Comparison of ENCODE assay signal across 8 cellular contexts in the genomic region with DNA sequence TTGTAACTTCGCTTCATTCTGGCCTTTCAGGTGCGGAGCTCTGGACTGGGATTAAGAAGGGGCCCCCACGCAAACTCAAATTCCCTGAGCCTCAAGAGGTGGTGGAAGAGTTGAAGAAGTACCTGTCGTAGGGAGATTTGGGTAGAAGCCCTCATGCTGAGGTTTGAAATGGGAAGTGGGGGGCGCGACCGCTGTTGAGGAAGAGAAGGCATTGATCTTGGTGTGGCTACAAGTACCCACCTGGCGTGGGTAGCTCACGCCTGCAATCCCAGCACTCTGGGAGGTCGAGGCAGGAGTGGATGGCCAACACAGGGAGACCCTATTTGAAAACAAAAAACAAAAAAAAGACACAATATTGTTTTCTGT. TPM values are rescaled to one million over a fixed set of nuclear protein-coding genes. Genes with fewer than 3 reads are reported as not detected.
DNase-seq lines count a peak whose midpoint lies in the region; TF ChIP-seq lines count a peak whose summit lies in the region.

No MANE protein-coding gene starts in this region.

- BruUV-seq in mammary epithelial cell (replicated peaks; lab: Mats Ljungman, UMichigan), result no TSS peak

- TF ChIP-seq CTCF in HL-60 (IDR thresholded peaks at IDR 0.05; ENCODE audit: insufficient read depth, low read length) (no peak), mammary epithelial cell (conservative IDR thresholded peaks at IDR 0.05 in 1 of 2, IDR thresholded peaks at IDR 0.05 in 1 of 2; ENCODE audit: extremely low read depth in 1 of 2, insufficient read depth in 1 of 2, low read depth in 1 of 2, low read length in 2 of 2) (no peak)

- H3K4me3 ChIP-seq in ACC112 (ENCODE audit: low read depth, low read length), result peak overlapping the region; percentile 95
- peak overlapping the region; percentile 76 for H3K4me3 ChIP-seq in HL-60 (replicated peaks; ENCODE audit: insufficient read depth, low read length)
- peak overlapping the region; percentile 67 to 99 (median 81) for H3K4me3 ChIP-seq in mammary epithelial cell (replicated peaks in 1 of 3; ENCODE audit: insufficient read depth in 1 of 3, low read depth in 2 of 3, low read length in 3 of 3)
- peak overlapping the region; percentile 59 to 89 for H3K4me3 ChIP-seq in muscle layer of colon (ENCODE audit: low read depth in 1 of 2, low read length in 2 of 2)

- H3K27me3 ChIP-seq in ACC112 (ENCODE audit: insufficient read depth, low read length) (no peaks in the 10 kb centered on the region), HL-60 (ENCODE audit: insufficient read depth, poor library complexity, severe bottlenecking) (no peaks in the 10 kb centered on the region), mammary epithelial cell (ENCODE audit: insufficient read depth, low read length) (no peaks in the 10 kb centered on the region), muscle layer of colon (ENCODE audit: control insufficient read depth in 1 of 2, insufficient read depth in 2 of 2, low read length in 2 of 2) (no peaks in the 10 kb centered on the region)

- intact Hi-C loops in mammary epithelial cell (cut with micrococcal nuclease), result no loop called here

- CTCF ChIA-PET in mammary epithelial cell (lab: Charles Lee; ENCODE audit: low non-redundant PET), result interaction anchor here (0.6 to 1.1 kb wide), 2 partner anchors 9 to 772 kb away, joined by 4 to 7 read pairs; partner anchors contain the start of gene BTBD18

- H2AFZ ChIP-seq in ACC112 (ENCODE audit: low read length, unreplicated experiment) (no peak overlapping the region), mammary epithelial cell (ENCODE audit: low read depth, low read length) (peak overlapping the region; percentile 79)

- H3K9ac ChIP-seq in mammary epithelial cell (ENCODE audit: insufficient read depth, low read length) (peak overlapping the region; percentile 91), muscle layer of colon (ENCODE audit: low read length) (peak overlapping the region; percentile 97)

- H3K4me2 ChIP-seq in mammary epithelial cell (ENCODE audit: insufficient read depth, low read depth, low read length), result peak overlapping the region; percentile 85

- dilution Hi-C loops in mammary epithelial cell (cut with HindIII; ENCODE audit: low sequenced_read_pairs), result loop anchor here (5.0 kb wide), 2 partner anchors 60 to 80 kb away; no protein-coding TSS in a partner anchor

- H3K27ac ChIP-seq in ACC112 (ENCODE audit: low read depth, low read length), result peak overlapping the region; percentile 72
- peak overlapping the region; percentile 93 for H3K27ac ChIP-seq in HL-60 (replicated peaks)
- H3K27ac ChIP-seq in mammary epithelial cell (ENCODE audit: insufficient read depth, low read depth, low read length), result peak overlapping the region; percentile 65
- H3K27ac ChIP-seq in muscle layer of colon (ENCODE audit: low read depth, low read length), result peak overlapping the region; percentile 75

- no peaks in the 10 kb centered on the region for H4K20me1 ChIP-seq in mammary epithelial cell (ENCODE audit: insufficient read depth, low read length)

- H3K79me2 ChIP-seq in ACC112 (ENCODE audit: control insufficient read depth, insufficient read depth, low read length, unreplicated experiment) (peaks cover 14% of the 10 kb centered on the region), mammary epithelial cell (ENCODE audit: insufficient read depth, low read length) (peaks cover 28% of the 10 kb centered on the region)

- H3K9me3 ChIP-seq in mammary epithelial cell (replicated peaks; ENCODE audit: insufficient read depth, low read length) (no peaks in the 10 kb centered on the region), muscle layer of colon (ENCODE audit: low read length) (no peaks in the 10 kb centered on the region)

- 1% methylated on average over 8 of the region's 10 CpGs for WGBS in mammary epithelial cell (ENCODE audit: low coverage, missing lambda C conversion rate)

- in situ Hi-C loops in mammary epithelial cell (cut with MboI; ENCODE audit: low sequenced_read_pairs in 2 of 2), result no loop called here

- H3K4me1 ChIP-seq in ACC112 (ENCODE audit: control insufficient read depth, insufficient read depth, low read length, unreplicated experiment) (peaks cover 13% of the 10 kb centered on the region), mammary epithelial cell (ENCODE audit: insufficient read depth, low read length) (peaks cover 6% of the 10 kb centered on the region), muscle layer of colon (ENCODE audit: insufficient read depth, low read length) (peaks cover 17% of the 10 kb centered on the region)

- DNase-seq in HL-60 (ENCODE audit: low read depth in 1 of 2, low spot score in 1 of 2) (peak in 1 of 2 experiments; percentile 25), mammary epithelial cell (no peak), iPS-NIHi11 (ENCODE audit: low spot score) (no peak), DMS153 treated with DMSO at 0.1 percent for 48 hours (lab: John Stamatoyannopoulos, UW; ENCODE audit: unreplicated experiment) (no peak), OCI-M2 (lab: John Stamatoyannopoulos, UW; ENCODE audit: unreplicated experiment) (no peak), RKO (ENCODE audit: low spot score) (no peak)

- H3K36me3 ChIP-seq in ACC112 (ENCODE audit: insufficient read depth, low read length) (peaks cover 10% of the 10 kb centered on the region; the same call in 1 of the 2 replicates), mammary epithelial cell (ENCODE audit: insufficient read depth, low read length) (peaks cover 4% of the 10 kb centered on the region), muscle layer of colon (ENCODE audit: insufficient read depth, low read length) (peaks cover 60% of the 10 kb centered on the region)

RNA-seq across cellular contexts. Expression of gene SELENOH, which starts 0.8 kb away (rescaled TPM):
- total RNA-seq in mammary epithelial cell, result 100 to 1,000 TPM in 1 of 2 donors, 10 to 100 TPM in 1; 63.5 to 115 TPM
- 98.4 TPM for polyA plus RNA-seq in mammary epithelial cell
- polyA minus RNA-seq in mammary epithelial cell, result 3.5 TPM

RNA-seq across cellular contexts. Expression of gene BTBD18, which starts 9.5 kb away (rescaled TPM):
- total RNA-seq in mammary epithelial cell, result not detected
- not detected for polyA plus RNA-seq in mammary epithelial cell
- polyA minus RNA-seq in mammary epithelial cell, result not detected

RNA-seq across cellular contexts. Expression of gene CTNND1, which starts 19.5 kb away (rescaled TPM):
- total RNA-seq in mammary epithelial cell, result 100 to 1,000 TPM; 164 to 212 TPM
- 119 TPM for polyA plus RNA-seq in mammary epithelial cell
- 412 TPM for polyA minus RNA-seq in mammary epithelial cell

RNA-seq across cellular contexts. Expression of gene TMX2, which starts 29.7 kb away (rescaled TPM):
- total RNA-seq in mammary epithelial cell, result 10 to 100 TPM; 54.0 to 95.8 TPM
- 87.7 TPM for polyA plus RNA-seq in mammary epithelial cell
- 127 TPM for polyA minus RNA-seq in mammary epithelial cell

RNA-seq across cellular contexts. Expression of gene MED19, which starts 30.1 kb away (rescaled TPM):
- total RNA-seq in mammary epithelial cell, result 10 to 100 TPM; 10.3 to 21.0 TPM
- polyA plus RNA-seq in mammary epithelial cell, result 23.1 TPM
- not detected for polyA minus RNA-seq in mammary epithelial cell
